1 cellular context compared by ENCODE assay signal in the genomic region with DNA sequence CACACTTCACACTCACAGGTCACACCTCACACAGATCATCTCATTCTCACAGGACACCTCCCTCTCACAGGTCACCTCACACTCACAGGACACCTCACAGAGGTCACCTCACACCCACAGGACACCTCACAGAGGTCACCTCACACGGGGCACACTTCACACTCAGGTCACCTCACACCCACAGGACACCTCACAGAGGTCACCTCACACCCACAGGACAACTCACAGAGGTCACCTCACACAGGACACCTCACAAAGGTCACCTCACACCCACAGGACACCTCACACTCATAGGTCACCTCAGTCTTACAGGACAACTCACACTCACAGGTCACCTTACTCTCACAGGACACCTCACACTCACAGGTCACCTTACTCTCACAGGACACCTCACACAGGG.
A peak's percentile ranks its signal among the peaks of the same experiment; 100 is the strongest.
TF ChIP-seq lines count a peak whose summit lies in the region.

No MANE protein-coding gene starts in this region.

TF ChIP-seq in HepG2, 621 proteins besides CTCF, POLR2A, EP300 and RAD21:
- TF ChIP-seq AKAP8 (CRISPR knock-in tag; IDR thresholded peaks at IDR 0.05): peak; percentile 58; the same call in 1 of the 2 replicates
